ENCODE assay signal across 13 cellular contexts in genomic region chr3:123194552-123194951, GRCh38. TPM values are rescaled to one million over a fixed set of nuclear protein-coding genes. Genes with fewer than 3 reads are reported as not detected.
DNase-seq lines count a peak whose midpoint lies in the region; ATAC-seq, FAIRE-seq and TF ChIP-seq lines count a peak whose summit lies in the region.
"Had no signal": no experiment of that assay in that cellular context is flagged by ENCODE, and none has a peak within 500 bp of the region (broad histone marks: within the 10 kb centered on the region; RNA-seq: fewer than 3 reads in every experiment).

No MANE protein-coding gene starts in this region.

- H3K4me2 ChIP-seq in HepG2 (ENCODE audit: low read depth, low read length) (0 out of 2 replicates have a peak overlapping the region, but pooled peaks have one; percentile 2), mammary epithelial cell (ENCODE audit: insufficient read depth, low read depth, low read length) (no peak overlapping the region)

- DNase-seq in HepG2 (ENCODE audit: low spot score) (peak; percentile 38), right lobe of liver (no peak), mammary epithelial cell (no peak), kidney epithelial cell (ENCODE audit: low read depth) (no peak), left lobe of liver (ENCODE audit: low spot score) (no peak)
- DNase-seq in activated naive CD8-positive, alpha-beta T cell treated with anti-CD3 and anti-CD28 coated beads, Interleukin-2, amount 50 U/mL, for 24 hours = no peak
- DNase-seq: activated naive CD8-positive, alpha-beta T cell treated with anti-CD3 and anti-CD28 coated beads, Interleukin-2, amount 10 ng/mL, durations not matched to agents 7 days and 5 days; NCI-H2081; sigmoid colon had no signal

- H3K9me3 ChIP-seq in HepG2 (ENCODE audit: low read length) (no peaks in the 10 kb centered on the region), right lobe of liver (no peaks in the 10 kb centered on the region), mammary epithelial cell (replicated peaks; ENCODE audit: insufficient read depth, low read length) (no peaks in the 10 kb centered on the region)
- H3K9me3 ChIP-seq: sigmoid colon had no signal

- intact Hi-C loops in HepG2 (cut with micrococcal nuclease; ENCODE audit: unreplicated experiment) = no loop called here
- intact Hi-C loops in right lobe of liver (cut with DNase I) = no loop called here
- intact Hi-C loops in mammary epithelial cell (cut with micrococcal nuclease) = no loop called here

- H3K4me3 Mint-ChIP-seq in activated naive CD8-positive, alpha-beta T cell treated with anti-CD3 and anti-CD28 coated beads, Interleukin-2, amount 50 U/mL, for 24 hours = no peak overlapping the region
- H3K4me3 Mint-ChIP-seq: activated naive CD8-positive, alpha-beta T cell treated with anti-CD3 and anti-CD28 coated beads, Interleukin-2, amount 10 ng/mL, durations not matched to agents 7 days and 5 days; CD14-positive monocyte; T-helper 2 cell treated with Interferon-gamma antibody and Interleukin-4, amounts not matched to agents 5 μg/mL and 100 μg/mL, for 36 hours had no signal

- 13% methylated on average over 10 of the region's 10 CpGs for WGBS in HepG2 (ENCODE audit: low lambda C conversion rate)
- WGBS in right lobe of liver (ENCODE audit: insufficient coverage, low coverage, low lambda C conversion rate, missing lambda C conversion rate) = 61% methylated on average over 6 of the region's 10 CpGs
- 33% methylated on average over 4 of the region's 10 CpGs for WGBS in mammary epithelial cell (ENCODE audit: low coverage, missing lambda C conversion rate)

- in situ Hi-C loops in HepG2 (cut with HindIII; ENCODE audit: extremely low pct_ligation_motif_present, low pct_unique_long_range_greater_than_20kb) (no loop called here), mammary epithelial cell (cut with MboI; ENCODE audit: low sequenced_read_pairs in 2 of 2) (no loop called here)

- no peak overlapping the region for H3K27ac Mint-ChIP-seq in activated naive CD8-positive, alpha-beta T cell treated with anti-CD3 and anti-CD28 coated beads, Interleukin-2, amount 50 U/mL, for 24 hours
- H3K27ac Mint-ChIP-seq: activated naive CD8-positive, alpha-beta T cell treated with anti-CD3 and anti-CD28 coated beads, Interleukin-2, amount 10 ng/mL, durations not matched to agents 7 days and 5 days; T-helper 2 cell treated with Interferon-gamma antibody and Interleukin-4, amounts not matched to agents 5 μg/mL and 100 μg/mL, for 36 hours had no signal

- FAIRE-seq in HepG2 (lab: Jason Lieb, UNC) = peak; percentile 50

- BruUV-seq in HepG2 (replicated peaks; lab: Mats Ljungman, UMichigan) (no TSS peak), mammary epithelial cell (replicated peaks; lab: Mats Ljungman, UMichigan) (no TSS peak)

- H4K20me1 ChIP-seq in HepG2 (ENCODE audit: insufficient read depth, low read length) = no peaks in the 10 kb centered on the region
- no peaks in the 10 kb centered on the region for H4K20me1 ChIP-seq in mammary epithelial cell (ENCODE audit: insufficient read depth, low read length)

- CTCF ChIA-PET in HepG2 (lab: Yijun Ruan, JAX; ENCODE audit: low intra/inter-chr PET ratio, low total read pairs) (interaction anchor here (0.7 kb wide), 1 partner anchor 251 kb away, joined by 3 read pairs; no protein-coding TSS in a partner anchor), mammary epithelial cell (lab: Charles Lee; ENCODE audit: low non-redundant PET) (no interaction called here)

- H2AFZ ChIP-seq in HepG2 (ENCODE audit: low read length) = no peak overlapping the region
- no peak overlapping the region for H2AFZ ChIP-seq in mammary epithelial cell (ENCODE audit: low read depth, low read length)

- H3K4me1 Mint-ChIP-seq in activated naive CD8-positive, alpha-beta T cell treated with anti-CD3 and anti-CD28 coated beads, Interleukin-2, amount 50 U/mL, for 24 hours = no peaks in the 10 kb centered on the region
- H3K4me1 Mint-ChIP-seq: activated naive CD8-positive, alpha-beta T cell treated with anti-CD3 and anti-CD28 coated beads, Interleukin-2, amount 10 ng/mL, durations not matched to agents 7 days and 5 days had no signal

- H3K36me3 ChIP-seq in HepG2 (replicated peaks in 1 of 2; ENCODE audit: control insufficient read depth in 1 of 2, insufficient read depth in 2 of 2, low read length in 2 of 2) (no peaks in the 10 kb centered on the region), right lobe of liver (no peaks in the 10 kb centered on the region), mammary epithelial cell (ENCODE audit: insufficient read depth, low read length) (no peaks in the 10 kb centered on the region), kidney epithelial cell (ENCODE audit: control insufficient read depth, insufficient read depth, low read length) (no peaks in the 10 kb centered on the region)
- H3K36me3 ChIP-seq: sigmoid colon had no signal

- H3K27me3 Mint-ChIP-seq in activated naive CD8-positive, alpha-beta T cell treated with anti-CD3 and anti-CD28 coated beads, Interleukin-2, amount 50 U/mL, for 24 hours = no peaks in the 10 kb centered on the region

- H3K4me3 ChIP-seq in HepG2 (replicated peaks in 1 of 3; ENCODE audit: insufficient read depth in 1 of 3, low read depth in 2 of 3, low read length in 3 of 3) (no peak overlapping the region), right lobe of liver (no peak overlapping the region), mammary epithelial cell (replicated peaks in 1 of 3; ENCODE audit: insufficient read depth in 1 of 3, low read depth in 2 of 3, low read length in 3 of 3) (no peak overlapping the region), kidney epithelial cell (ENCODE audit: low read depth, low read length) (no peak overlapping the region)
- H3K4me3 ChIP-seq: sigmoid colon had no signal

- no peak for TF ChIP-seq EP300 in HepG2 (IDR thresholded peaks at IDR 0.05; ENCODE audit: low read depth in 2 of 2, low read length in 2 of 2)
- no peak for TF ChIP-seq EP300 in HepG2 (CRISPR knock-in tag; IDR thresholded peaks at IDR 0.05; ENCODE audit: borderline replicate concordance)

- TF ChIP-seq RAD21 in HepG2 (CRISPR knock-in tag; IDR thresholded peaks at IDR 0.05) = no peak

- ATAC-seq in HepG2 = peak; percentile 100
- ATAC-seq in right lobe of liver = no peak
- no peak for ATAC-seq in GM19455 (IDR thresholded peaks at IDR 0.05; ENCODE audit: unreplicated experiment)
- no peak for ATAC-seq in activated naive CD8-positive, alpha-beta T cell treated with anti-CD3 and anti-CD28 coated beads, Interleukin-2, amount 50 U/mL, for 24 hours
- no peak for ATAC-seq in left lobe of liver
- no peak for ATAC-seq in HG03097 (IDR thresholded peaks at IDR 0.05; ENCODE audit: low FRiP score, unreplicated experiment)

- H3K36me3 Mint-ChIP-seq in activated naive CD8-positive, alpha-beta T cell treated with anti-CD3 and anti-CD28 coated beads, Interleukin-2, amount 50 U/mL, for 24 hours (ENCODE audit: low read depth) = no peaks in the 10 kb centered on the region
- H3K36me3 Mint-ChIP-seq: CD14-positive monocyte had no signal

- no peaks in the 10 kb centered on the region for H3K27me3 ChIP-seq in HepG2 (ENCODE audit: control insufficient read depth in 1 of 2, insufficient read depth in 2 of 2, low read length in 2 of 2)
- no peaks in the 10 kb centered on the region for H3K27me3 ChIP-seq in right lobe of liver
- no peaks in the 10 kb centered on the region for H3K27me3 ChIP-seq in mammary epithelial cell (ENCODE audit: insufficient read depth, low read length)
- no peaks in the 10 kb centered on the region for H3K27me3 ChIP-seq in kidney epithelial cell (ENCODE audit: control insufficient read depth, insufficient read depth, low read length)
- H3K27me3 ChIP-seq: sigmoid colon had no signal

- no peaks in the 10 kb centered on the region for H3K4me1 ChIP-seq in HepG2 (ENCODE audit: insufficient read depth, low read length)
- peaks cover 0 to 17% (median 4%) of the 10 kb centered on the region in 4 donors for H3K4me1 ChIP-seq in right lobe of liver
- H3K4me1 ChIP-seq in mammary epithelial cell (ENCODE audit: insufficient read depth, low read length) = no peaks in the 10 kb centered on the region
- H3K4me1 ChIP-seq: sigmoid colon had no signal

- TF ChIP-seq CTCF in HepG2 (CRISPR knock-in tag; IDR thresholded peaks at IDR 0.05) = peak; percentile 71
- peak in 1 of 4 donors; percentile 12 for TF ChIP-seq CTCF in right lobe of liver (IDR thresholded peaks at IDR 0.05)
- peak; percentile 23 to 46 for TF ChIP-seq CTCF in mammary epithelial cell (conservative IDR thresholded peaks at IDR 0.05 in 1 of 2, IDR thresholded peaks at IDR 0.05 in 1 of 2; ENCODE audit: extremely low read depth in 1 of 2, insufficient read depth in 1 of 2, low read depth in 1 of 2, low read length in 2 of 2)
- TF ChIP-seq CTCF in kidney epithelial cell (IDR thresholded peaks at IDR 0.05; ENCODE audit: insufficient read depth, low read length, poor library complexity, severe bottlenecking) = peak; percentile 67

- H3K79me2 ChIP-seq in HepG2 (ENCODE audit: insufficient read depth, low read length) (no peaks in the 10 kb centered on the region), mammary epithelial cell (ENCODE audit: insufficient read depth, low read length) (no peaks in the 10 kb centered on the region)

- TF ChIP-seq POLR2A in HepG2 (IDR thresholded peaks at IDR 0.05; ENCODE audit: insufficient read depth in 1 of 2, low read depth in 2 of 2, low read length in 2 of 2) (no peak), right lobe of liver (IDR thresholded peaks at IDR 0.05) (no peak)

- H3K27ac ChIP-seq in HepG2 (ENCODE audit: extremely low read length, insufficient read depth, low read length) (no peak overlapping the region), right lobe of liver (peak overlapping the region in 1 of 3 donors; percentile 46), mammary epithelial cell (ENCODE audit: insufficient read depth, low read depth, low read length) (no peak overlapping the region)
- H3K27ac ChIP-seq: sigmoid colon had no signal

- no peaks in the 10 kb centered on the region for H3K9me3 Mint-ChIP-seq in activated naive CD8-positive, alpha-beta T cell treated with anti-CD3 and anti-CD28 coated beads, Interleukin-2, amount 50 U/mL, for 24 hours
- H3K9me3 Mint-ChIP-seq: T-helper 2 cell treated with Interferon-gamma antibody and Interleukin-4, amounts not matched to agents 5 μg/mL and 100 μg/mL, for 36 hours had no signal

- H3K9ac ChIP-seq in HepG2 (ENCODE audit: insufficient read depth, low read depth, low read length) = no peak overlapping the region
- H3K9ac ChIP-seq in mammary epithelial cell (ENCODE audit: insufficient read depth, low read length) = no peak overlapping the region

- POLR2A ChIA-PET in HepG2 (lab: Yijun Ruan, JAX) = no interaction called here

- dilution Hi-C loops in mammary epithelial cell (cut with HindIII; ENCODE audit: low sequenced_read_pairs) = no loop called here

RNA-seq across cellular contexts. Expression of gene SEC22A, which starts 7.2 kb away (rescaled TPM):
- total RNA-seq in HepG2 (2016; rRNA removed; fragmentation: Illumina TruSeq; extraction: Trizol) (17.3 and 20.2 TPM in 2 replicates), right lobe of liver (10 to 100 TPM in 4 of 6 experiments, 1 to 10 TPM in 2; 7.5 to 24.9 (median 11.0) TPM), mammary epithelial cell (10 to 100 TPM; 22.7 to 41.2 TPM), kidney epithelial cell (26.9 and 35.3 TPM in 2 replicates), left lobe of liver (7.7 TPM)
- 10.1 and 11.0 TPM in 2 replicates for total RNA-seq in HepG2 (2016; cell fraction: cytosol; rRNA removed; fragmentation: Illumina TruSeq; extraction: Trizol; ENCODE audit: low read depth)
- total RNA-seq in HepG2 (2016; cell fraction: insoluble cytoplasmic fraction; rRNA removed; fragmentation: Illumina TruSeq; extraction: Trizol) = 16.4 and 18.4 TPM in 2 replicates
- 10.4 and 13.0 TPM in 2 replicates for total RNA-seq in HepG2 (2016; cell fraction: membrane; rRNA removed; fragmentation: Illumina TruSeq; extraction: Trizol)
- total RNA-seq in HepG2 (2016; cell fraction: nucleus; rRNA removed; fragmentation: Illumina TruSeq; extraction: Trizol) = 16.5 and 18.0 TPM in 2 replicates
- polyA plus RNA-seq in HepG2 (2011; rRNA removed) (12.0 and 14.1 TPM in 2 replicates), mammary epithelial cell (28.1 TPM)
- 9.2 and 14.0 TPM in 2 replicates for polyA plus RNA-seq in HepG2 (2011; cell fraction: cytosol; rRNA removed)
- polyA plus RNA-seq in HepG2 (2011; cell fraction: nucleus; rRNA removed) = 5.3 and 6.1 TPM in 2 replicates
- 7.1 and 10.9 TPM in 2 replicates for polyA plus RNA-seq in HepG2 (2012)
- 3.1 and 3.3 TPM in 2 replicates for polyA plus RNA-seq in HepG2 (2016; cell fraction: cytosol; fragmentation: Illumina TruSeq; extraction: Trizol; ENCODE audit: low read depth)
- polyA plus RNA-seq in HepG2 (2016; cell fraction: insoluble cytoplasmic fraction; fragmentation: Illumina TruSeq; extraction: Trizol; ENCODE audit: low read depth) = 13.6 and 16.4 TPM in 2 replicates
- 4.6 and 4.7 TPM in 2 replicates for polyA plus RNA-seq in HepG2 (2016; cell fraction: membrane; fragmentation: Illumina TruSeq; extraction: Trizol; ENCODE audit: low read depth)
- polyA plus RNA-seq in HepG2 (2016; cell fraction: nucleus; fragmentation: Illumina TruSeq; extraction: Trizol; ENCODE audit: insufficient read depth, low read depth) = 13.1 and 19.4 TPM in 2 replicates
- 13.8 and 17.5 TPM in 2 replicates for polyA minus RNA-seq in HepG2 (2011; rRNA and poly(A)+ RNA removed; ENCODE audit: low replicate concordance)
- 7.5 and 11.2 TPM in 2 replicates for polyA minus RNA-seq in HepG2 (2011; cell fraction: cytosol; rRNA and poly(A)+ RNA removed)
- polyA minus RNA-seq in HepG2 (2011; cell fraction: nucleus; rRNA and poly(A)+ RNA removed) = 21.6 and 22.4 TPM in 2 replicates
- polyA minus RNA-seq in mammary epithelial cell = 33.3 TPM
